14 cellular contexts compared by ENCODE assay signal in the genomic region with DNA sequence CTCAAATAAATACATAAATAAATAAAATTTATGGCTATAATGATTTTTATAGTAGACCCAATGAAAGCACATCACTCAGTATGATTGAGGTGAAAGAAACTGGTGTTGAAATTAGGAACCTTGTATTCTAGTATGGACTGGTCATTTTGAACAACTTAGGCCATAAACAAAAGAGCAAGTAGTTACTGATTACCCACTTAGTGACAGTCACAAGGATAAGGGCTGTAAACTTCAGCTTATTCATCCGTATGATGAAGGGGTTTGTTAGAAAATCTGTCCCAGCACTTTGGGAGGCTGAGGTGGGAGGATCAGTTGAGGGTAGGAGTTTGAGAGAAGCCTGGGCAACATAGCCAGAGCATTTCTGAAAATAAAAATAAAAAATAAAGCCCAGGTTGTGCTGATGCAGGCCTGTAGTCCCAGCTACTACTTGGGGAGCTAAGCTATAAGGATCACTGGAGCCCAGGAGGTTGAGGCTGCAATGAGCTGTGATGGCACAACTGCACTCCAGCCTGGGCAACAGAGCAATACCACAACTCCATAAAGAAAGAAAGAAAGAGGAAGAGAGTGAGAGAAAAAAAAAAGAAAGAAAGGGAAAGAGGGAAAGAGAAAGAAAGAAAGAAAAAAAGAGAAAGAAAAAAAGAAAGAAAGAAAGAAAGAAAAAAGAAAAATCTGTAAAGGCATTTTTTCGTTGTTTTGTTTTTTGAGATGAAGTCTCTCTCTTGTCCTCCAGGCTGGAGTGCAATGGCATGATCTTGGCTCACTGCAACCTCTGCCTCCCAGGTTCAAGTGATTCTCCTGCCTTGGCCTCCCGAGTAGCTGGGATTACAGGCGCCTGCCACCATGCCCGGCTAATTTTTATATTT.
"Had no signal": no experiment of that assay in that cellular context is flagged by ENCODE, and none has a peak within 500 bp of the region (broad histone marks: within the 10 kb centered on the region; RNA-seq: fewer than 3 reads in every experiment).

No MANE protein-coding gene starts in this region.

- H3K4me1 ChIP-seq: prostate gland had no signal

- DNase-seq: activated CD4-positive, alpha-beta memory T cell treated with anti-CD3 and anti-CD28 coated beads, Interleukin-2, amount 10 ng/mL, durations not matched to agents 7 days and 5 days; activated CD4-positive, alpha-beta T cell treated with anti-CD3 and anti-CD28 coated beads for 36 hours; activated naive CD4-positive, alpha-beta T cell; hippocampal formation; kidney glomerular epithelial cell; naive thymus-derived CD4-positive, alpha-beta T cell; stimulated activated CD4-positive, alpha-beta T cell treated with anti-CD3 and anti-CD28 coated beads, Interleukin-2, amount 100 ng/mL, for 24 hours; stimulated activated naive B cell treated with anti-CD40 and anti-IgM and Interleukin-4, amounts not matched to agents 10 μg/mL and 1 μg/mL and 100 μg/mL, for 72 hours; WERI-Rb-1 had no signal

- FAIRE-seq: colon, frontal cortex had no signal

- H3K4me3 ChIP-seq: lung, prostate gland, suprapubic skin had no signal

- H3K27ac ChIP-seq: prostate gland, suprapubic skin, WERI-Rb-1 had no signal

- H3K36me3 ChIP-seq: prostate gland, suprapubic skin, WERI-Rb-1 had no signal

- H3K9me3 ChIP-seq: prostate gland, suprapubic skin had no signal

- H3K27me3 ChIP-seq: suprapubic skin had no signal
